In genomic region chr5:16776611-16777251, GRCh38 we compare ENCODE assay signal across 11 cellular contexts.
DNase-seq lines count a peak whose midpoint lies in the region; ATAC-seq and TF ChIP-seq lines count a peak whose summit lies in the region.
"Had no signal": no experiment of that assay in that cellular context is flagged by ENCODE, and none has a peak within 500 bp of the region (broad histone marks: within the 10 kb centered on the region; RNA-seq: fewer than 3 reads in every experiment).

No MANE protein-coding gene starts in this region.

- DNase-seq in NCI-H1092 treated with DMSO at 0.1 percent for 48 hours (lab: John Stamatoyannopoulos, UW) (peak; percentile 39), body of pancreas (peak; percentile 54 to 71 (median 64)), right lobe of liver (peak in 1 of 3 donors; percentile 35)
- no peak for DNase-seq in activated naive CD4-positive, alpha-beta T cell treated with anti-CD3 and anti-CD28 coated beads, Interleukin-2, amount 50 U/mL, for 16 hours
- no peak for DNase-seq in activated CD4-positive, alpha-beta T cell treated with anti-CD3 and anti-CD28 coated beads for 4 hours
- DNase-seq: DND-41, sigmoid colon, transverse colon had no signal

- peak; percentile 76 for ATAC-seq in body of pancreas
- peak; percentile 62 to 85 (median 82) for ATAC-seq in right lobe of liver
- ATAC-seq in HG03175 (IDR thresholded peaks at IDR 0.05; ENCODE audit: unreplicated experiment), result no peak
- no peak for ATAC-seq in HG03025 (IDR thresholded peaks at IDR 0.05; ENCODE audit: low FRiP score, unreplicated experiment)

- H3K27ac ChIP-seq in C4-2B, result no peak overlapping the region
- H3K27ac ChIP-seq in body of pancreas, result peak overlapping the region in 2 of 4 donors; percentile 66 to 68
- no peak overlapping the region for H3K27ac ChIP-seq in right lobe of liver
- H3K27ac ChIP-seq: sigmoid colon, transverse colon had no signal

- no peak for TF ChIP-seq POLR2A in body of pancreas (IDR thresholded peaks at IDR 0.05)
- TF ChIP-seq POLR2A in right lobe of liver (IDR thresholded peaks at IDR 0.05), result no peak

- H3K4me3 ChIP-seq in body of pancreas (no peak overlapping the region), right lobe of liver (no peak overlapping the region)
- H3K4me3 ChIP-seq: sigmoid colon, transverse colon had no signal

- TF ChIP-seq CTCF in C4-2B (conservative IDR thresholded peaks at IDR 0.05) (peak; percentile 94), body of pancreas (IDR thresholded peaks at IDR 0.05) (peak in 6 of 7 experiments; percentile 27 to 72 (median 41)), right lobe of liver (IDR thresholded peaks at IDR 0.05) (peak; percentile 25 to 50 (median 38))

- H3K27me3 ChIP-seq in body of pancreas (no peaks in the 10 kb centered on the region), right lobe of liver (no peaks in the 10 kb centered on the region)
- H3K27me3 ChIP-seq: sigmoid colon, transverse colon had no signal

- 44 to 45% methylated on average over 10 of the region's 10 CpGs for WGBS in body of pancreas, 2 donors
- 40% methylated on average over 10 of the region's 10 CpGs for WGBS in right lobe of liver (ENCODE audit: insufficient coverage, low coverage, low lambda C conversion rate, missing lambda C conversion rate)

- H3K9me3 ChIP-seq in body of pancreas (no peaks in the 10 kb centered on the region), right lobe of liver (no peaks in the 10 kb centered on the region)
- H3K9me3 ChIP-seq: sigmoid colon, transverse colon had no signal

- peaks cover under 1 to 7% of the 10 kb centered on the region in 2 donors for H3K36me3 ChIP-seq in body of pancreas (replicated peaks in 1 of 2; ENCODE audit: insufficient read depth in 1 of 2, low read depth in 2 of 2)
- no peaks in the 10 kb centered on the region for H3K36me3 ChIP-seq in right lobe of liver
- H3K36me3 ChIP-seq: sigmoid colon, transverse colon had no signal

- intact Hi-C loops in body of pancreas (cut with DNase I) (no loop called here), right lobe of liver (cut with DNase I) (no loop called here)

- H3K4me1 ChIP-seq in body of pancreas, result peaks cover 22% of the 10 kb centered on the region
- H3K4me1 ChIP-seq in right lobe of liver, result no peaks in the 10 kb centered on the region
- H3K4me1 ChIP-seq: sigmoid colon, transverse colon had no signal

Comparison
In these comparisons a context has a peak if more than half of its experiments do, and no peak if none do; other contexts are left out.
1. CTCF ChIP-seq: peak in every context shown above with its lines; median percentile 94 in C4-2B; 41 in body of pancreas; 38 in right lobe of liver.
2. DNase-seq: peak in NCI-H1092 treated with DMSO at 0.1 percent for 48 hours (single experiment) and body of pancreas (4 of 4); none in activated naive CD4-positive, alpha-beta T cell treated with anti-CD3 and anti-CD28 coated beads, Interleukin-2, amount 50 U/mL, for 16 hours (single experiment) and activated CD4-positive, alpha-beta T cell treated with anti-CD3 and anti-CD28 coated beads for 4 hours (0 of 2).
3. ATAC-seq: peak in body of pancreas (single experiment) and right lobe of liver (4 of 4); none in HG03175 (single experiment) and HG03025 (single experiment).